In genomic region chr12:53508534-53509199, GRCh38 we compare ENCODE assay signal across 8 cellular contexts. TPM values are rescaled to one million over a fixed set of nuclear protein-coding genes. Genes with fewer than 3 reads are reported as not detected.
DNase-seq lines count a peak whose midpoint lies in the region; ATAC-seq and TF ChIP-seq lines count a peak whose summit lies in the region.

No MANE protein-coding gene starts in this region.

- no peaks in the 10 kb centered on the region for H3K9me3 Mint-ChIP-seq in T-helper 2 cell treated with Interferon-gamma antibody and Interleukin-4, amounts not matched to agents 5 μg/mL and 100 μg/mL, for 36 hours

- peaks cover 0 to 8% of the 10 kb centered on the region in 2 donors for H3K4me1 ChIP-seq in right atrium auricular region

- peak overlapping the region; percentile 44 for H3K27ac ChIP-seq in angular gyrus (ENCODE audit: low read depth, low read length)
- peak overlapping the region in 1 of 2 donors; percentile 11 for H3K27ac ChIP-seq in right atrium auricular region
- H3K27ac ChIP-seq in skin epidermis, result peak overlapping the region in 11 of 21 experiments; percentile 3 to 48 (median 22)

- H3K4me1 Mint-ChIP-seq in T-helper 2 cell treated with Interferon-gamma antibody and Interleukin-4, amounts not matched to agents 5 μg/mL and 100 μg/mL, for 36 hours (ENCODE audit: low read depth), result peaks cover 8% of the 10 kb centered on the region

- no peak overlapping the region for H3K4me3 ChIP-seq in right atrium auricular region
- no peak overlapping the region for H3K4me3 ChIP-seq in skin epidermis

- peak overlapping the region; percentile 8 for H3K4me3 Mint-ChIP-seq in T-helper 2 cell treated with Interferon-gamma antibody and Interleukin-4, amounts not matched to agents 5 μg/mL and 100 μg/mL, for 36 hours

- H3K36me3 ChIP-seq in right atrium auricular region, result peaks cover 47% of the 10 kb centered on the region

- H3K27ac Mint-ChIP-seq in T-helper 2 cell treated with Interferon-gamma antibody and Interleukin-4, amounts not matched to agents 5 μg/mL and 100 μg/mL, for 36 hours, result peak overlapping the region; percentile 37

- H3K27me3 Mint-ChIP-seq in T-helper 2 cell treated with Interferon-gamma antibody and Interleukin-4, amounts not matched to agents 5 μg/mL and 100 μg/mL, for 36 hours (ENCODE audit: low read depth), result no peaks in the 10 kb centered on the region

- peak; percentile 65 for DNase-seq in NCI-H1436 (lab: John Stamatoyannopoulos, UW)
- no peak for DNase-seq in NCI-H1436 treated with DMSO at 0.1 percent for 48 hours (lab: John Stamatoyannopoulos, UW)
- DNase-seq in NCI-H1930 (lab: John Stamatoyannopoulos, UW), result peak; percentile 63 to 64
- DNase-seq in T-helper 2 cell treated with Interferon-gamma antibody and Interleukin-4, amounts not matched to agents 5 μg/mL and 100 μg/mL, for 36 hours (ENCODE audit: low spot score), result peak; percentile 76
- DNase-seq in right atrium auricular region (ENCODE audit: low spot score), result peak; percentile 90

- H3K27me3 ChIP-seq in right atrium auricular region, result no peaks in the 10 kb centered on the region

- peak; percentile 68 for ATAC-seq in HG02938 (IDR thresholded peaks at IDR 0.05; ENCODE audit: unreplicated experiment)

- no peaks in the 10 kb centered on the region for H3K9me3 ChIP-seq in right atrium auricular region

- peaks cover 17% of the 10 kb centered on the region for H3K36me3 Mint-ChIP-seq in T-helper 2 cell treated with Interferon-gamma antibody and Interleukin-4, amounts not matched to agents 5 μg/mL and 100 μg/mL, for 36 hours (ENCODE audit: low read depth)

- TF ChIP-seq CTCF in right atrium auricular region (IDR thresholded peaks at IDR 0.05), result peak; percentile 76 to 94

RNA-seq across cellular contexts. Expression of gene NPFF, which starts 1.4 kb away (rescaled TPM):
- not detected for total RNA-seq in right atrium auricular region

RNA-seq across cellular contexts. Expression of gene TARBP2, which starts 7.6 kb away (rescaled TPM):
- 10 to 100 TPM; 11.1 to 18.9 TPM for total RNA-seq in right atrium auricular region

RNA-seq across cellular contexts. Expression of gene MAP3K12, which starts 9.4 kb away (rescaled TPM):
- 1 to 10 TPM; 2.6 to 9.8 TPM for total RNA-seq in right atrium auricular region

RNA-seq across cellular contexts. Expression of gene PCBP2, which starts 56.8 kb away (rescaled TPM):
- total RNA-seq in right atrium auricular region, result 100 to 1,000 TPM; 288 to 378 TPM
